ENCODE assay signal across 7 cellular contexts in genomic region chr9:21334603-21334968, GRCh38. TPM values are rescaled to one million over a fixed set of nuclear protein-coding genes. Genes with fewer than 3 reads are reported as not detected.
DNase-seq lines count a peak whose midpoint lies in the region; ATAC-seq and TF ChIP-seq lines count a peak whose summit lies in the region.
"Had no signal": no experiment of that assay in that cellular context is flagged by ENCODE, and none has a peak within 500 bp of the region (broad histone marks: within the 10 kb centered on the region; RNA-seq: fewer than 3 reads in every experiment).

No MANE protein-coding gene starts in this region.

- H3K9me3 ChIP-seq in Peyer's patch (no peaks in the 10 kb centered on the region), right cardiac atrium (ENCODE audit: control insufficient read depth, low read length) (no peaks in the 10 kb centered on the region)

- peak; percentile 49 for DNase-seq in NCI-H146 treated with DMSO at 0.1 percent for 48 hours (lab: John Stamatoyannopoulos, UW; ENCODE audit: unreplicated experiment)
- no peak for DNase-seq in NCI-H146 (lab: John Stamatoyannopoulos, UW)
- no peak for DNase-seq in Peyer's patch
- no peak for DNase-seq in right cardiac atrium
- DNase-seq in COR-L47 (lab: John Stamatoyannopoulos, UW): no peak

- intact Hi-C loops in right cardiac atrium (cut with DNase I): loop anchor here in 1 of 4 donors (10.0 kb wide), 1 partner anchor 470 kb away; the partner anchor contains the start of gene MTAP

- peak in 1 of 2 donors; percentile 21 for ATAC-seq in right cardiac atrium

- no peaks in the 10 kb centered on the region for H3K36me3 ChIP-seq in Peyer's patch
- no peaks in the 10 kb centered on the region for H3K36me3 ChIP-seq in urinary bladder (ENCODE audit: insufficient read depth)

- TF ChIP-seq POLR2A in Peyer's patch (IDR thresholded peaks at IDR 0.05): no peak

- H3K27ac ChIP-seq in Peyer's patch (peak overlapping the region; percentile 86 to 95 (median 91)), right cardiac atrium (ENCODE audit: low read length) (peak overlapping the region; percentile 72), urinary bladder (ENCODE audit: low read depth) (peak overlapping the region; percentile 96)

- no peaks in the 10 kb centered on the region for H3K27me3 ChIP-seq in Peyer's patch
- H3K27me3 ChIP-seq in right cardiac atrium (ENCODE audit: control insufficient read depth, insufficient read depth): no peaks in the 10 kb centered on the region

- H3K4me1 ChIP-seq in Peyer's patch (peaks cover 0 to 42% (median 5%) of the 10 kb centered on the region in 4 donors), right cardiac atrium (ENCODE audit: control insufficient read depth, insufficient read depth, low read length) (peaks cover 12% of the 10 kb centered on the region), urinary bladder (ENCODE audit: insufficient read depth) (no peaks in the 10 kb centered on the region)

- under 1% methylated on average over 10 of the region's 10 CpGs for WGBS in right cardiac atrium
- under 1% methylated on average over 10 of the region's 10 CpGs for WGBS in urinary bladder

- H3K4me3 ChIP-seq in Peyer's patch (peak overlapping the region; percentile 57 to 73 (median 70)), right cardiac atrium (ENCODE audit: low read length) (peak overlapping the region; percentile 83), urinary bladder (ENCODE audit: low read depth, low read length) (peak overlapping the region; percentile 67)

- TF ChIP-seq CTCF in Peyer's patch (IDR thresholded peaks at IDR 0.05): no peak

RNA-seq across cellular contexts. Expression of gene KLHL9, which starts 0.6 kb away (rescaled TPM):
- total RNA-seq in Peyer's patch: 10 to 100 TPM; 16.3 to 23.1 (median 18.5) TPM
- total RNA-seq in right cardiac atrium: 10 to 100 TPM; 13.0 to 14.6 (median 13.3) TPM
- 6.1 TPM for polyA plus RNA-seq in right cardiac atrium
- total RNA-seq in urinary bladder: 45.7 TPM
- 15.3 TPM for polyA plus RNA-seq in urinary bladder

RNA-seq across cellular contexts. Expression of gene IFNA6, which starts 16.1 kb away (rescaled TPM):
- total RNA-seq in Peyer's patch: not detected
- total RNA-seq in right cardiac atrium: not detected
- polyA plus RNA-seq in right cardiac atrium: not detected
- total RNA-seq in urinary bladder: not detected
- polyA plus RNA-seq in urinary bladder: not detected
- total RNA-seq: pulmonary artery endothelial cell had no signal

RNA-seq across cellular contexts. Expression of gene IFNA5, which starts 29.5 kb away (rescaled TPM):
- total RNA-seq in Peyer's patch (1 to 10 TPM in 1 of 4 donors, not detected in 3; 1.4 TPM), right cardiac atrium (not detected), urinary bladder (not detected)
- polyA plus RNA-seq in right cardiac atrium (not detected), urinary bladder (not detected)
- total RNA-seq: pulmonary artery endothelial cell had no signal

RNA-seq across cellular contexts. Expression of gene IFNA13, which starts 33.3 kb away (rescaled TPM):
- total RNA-seq in Peyer's patch (not detected), right cardiac atrium (not detected), urinary bladder (not detected)
- polyA plus RNA-seq in right cardiac atrium (not detected), urinary bladder (not detected)
- total RNA-seq: pulmonary artery endothelial cell had no signal

RNA-seq across cellular contexts. Expression of gene IFNA2, which starts 50.6 kb away (rescaled TPM):
- not detected for total RNA-seq in Peyer's patch
- not detected for total RNA-seq in right cardiac atrium
- polyA plus RNA-seq in right cardiac atrium: not detected
- total RNA-seq in urinary bladder: not detected
- not detected for polyA plus RNA-seq in urinary bladder
- total RNA-seq: pulmonary artery endothelial cell had no signal
